ENCODE assay signal across 7 cellular contexts in the genomic region with DNA sequence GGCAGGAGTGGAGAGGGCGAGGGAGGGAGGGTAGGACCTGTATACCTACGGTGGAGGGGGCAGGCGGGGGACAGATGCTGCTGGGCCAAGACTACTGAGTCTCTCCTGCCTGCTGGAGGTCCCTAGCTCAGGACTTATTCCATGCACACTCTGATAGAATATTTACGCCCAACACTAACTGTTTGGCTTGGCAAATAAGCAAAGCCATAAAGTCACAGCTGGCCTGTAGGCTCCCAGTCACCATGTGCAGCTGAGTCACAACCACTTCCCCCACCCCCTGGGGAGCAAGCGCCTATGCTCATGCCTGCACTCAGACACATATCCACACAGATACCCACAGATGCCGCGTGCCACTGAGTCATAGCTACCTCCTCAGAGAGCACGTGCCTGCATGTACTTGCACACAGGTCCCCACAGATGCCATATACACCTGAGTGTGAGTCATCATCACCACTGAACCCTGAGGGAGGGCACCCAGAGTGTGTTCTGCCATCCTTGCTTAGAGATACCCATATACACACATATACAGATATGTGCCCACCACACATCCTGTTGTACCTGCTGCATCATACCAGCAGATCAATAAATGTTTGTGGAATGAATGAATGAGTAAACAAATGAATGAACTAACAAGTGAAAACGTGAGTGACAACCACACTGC.
DNase-seq lines count a peak whose midpoint lies in the region; ATAC-seq lines count a peak whose summit lies in the region.

No MANE protein-coding gene starts in this region.

- peak; percentile 78 for DNase-seq in NOMO-1 treated with dmso at 0.1 percent for 144 hours (lab: John Stamatoyannopoulos, UW; ENCODE audit: unreplicated experiment)
- peak; percentile 91 for DNase-seq in activated CD8-positive, alpha-beta memory T cell treated with anti-CD3 and anti-CD28 coated beads, Interleukin-2, amount 50 U/mL, for 4 hours
- peak; percentile 84 for DNase-seq in epidermal melanocyte (ENCODE audit: insufficient read length, low spot score)
- peak in 8 of 10 donors; percentile 13 to 89 (median 32) for DNase-seq in naive thymus-derived CD8-positive, alpha-beta T cell
- peak; percentile 93 for DNase-seq in stimulated activated naive B cell treated with anti-CD40 and anti-IgM and Interleukin-4, amounts not matched to agents 10 μg/mL and 1 μg/mL and 100 μg/mL, for 72 hours

- H3K9me3 Mint-ChIP-seq in naive thymus-derived CD8-positive, alpha-beta T cell: no peaks in the 10 kb centered on the region
- no peaks in the 10 kb centered on the region for H3K9me3 Mint-ChIP-seq in stimulated activated naive B cell treated with anti-CD40 and anti-IgM and Interleukin-4, amounts not matched to agents 10 μg/mL and 1 μg/mL and 100 μg/mL, for 72 hours

- peak overlapping the region in 8 of 10 donors; percentile 31 to 95 (median 82) for H3K27ac Mint-ChIP-seq in naive thymus-derived CD8-positive, alpha-beta T cell
- peak overlapping the region; percentile 98 for H3K27ac Mint-ChIP-seq in stimulated activated naive B cell treated with anti-CD40 and anti-IgM and Interleukin-4, amounts not matched to agents 10 μg/mL and 1 μg/mL and 100 μg/mL, for 72 hours

- peak overlapping the region; percentile 69 to 91 (median 82) for H3K4me3 Mint-ChIP-seq in naive thymus-derived CD8-positive, alpha-beta T cell
- peak overlapping the region; percentile 86 to 88 for H3K4me3 Mint-ChIP-seq in stimulated activated naive B cell treated with anti-CD40 and anti-IgM and Interleukin-4, amounts not matched to agents 10 μg/mL and 1 μg/mL and 100 μg/mL, for 72 hours

- H3K4me1 Mint-ChIP-seq in naive thymus-derived CD8-positive, alpha-beta T cell: peaks cover 13 to 46% (median 29%) of the 10 kb centered on the region in 4 donors
- peaks cover 70 to 81% of the 10 kb centered on the region in 2 donors for H3K4me1 Mint-ChIP-seq in stimulated activated naive B cell treated with anti-CD40 and anti-IgM and Interleukin-4, amounts not matched to agents 10 μg/mL and 1 μg/mL and 100 μg/mL, for 72 hours

- POLR2A ChIA-PET in naive thymus-derived CD8-positive, alpha-beta T cell (lab: Charles Lee): interaction anchor here (0.6 to 0.9 kb wide), 2 partner anchors 548 to 1049 kb away, joined by 3 read pairs; a partner anchor contains a TSS

- ATAC-seq in GM18508 (IDR thresholded peaks at IDR 0.05; ENCODE audit: insufficient read depth, unreplicated experiment) (peak; percentile 43), HG03108 (IDR thresholded peaks at IDR 0.05; ENCODE audit: unreplicated experiment) (peak; percentile 42)
- peak; percentile 41 to 67 for ATAC-seq in naive thymus-derived CD8-positive, alpha-beta T cell
- peak; percentile 81 to 82 for ATAC-seq in stimulated activated naive B cell treated with anti-CD40 and anti-IgM and Interleukin-4, amounts not matched to agents 10 μg/mL and 1 μg/mL and 100 μg/mL, for 72 hours (replicated peaks)

- no peaks in the 10 kb centered on the region for H3K27me3 Mint-ChIP-seq in naive thymus-derived CD8-positive, alpha-beta T cell
- no peaks in the 10 kb centered on the region for H3K27me3 Mint-ChIP-seq in stimulated activated naive B cell treated with anti-CD40 and anti-IgM and Interleukin-4, amounts not matched to agents 10 μg/mL and 1 μg/mL and 100 μg/mL, for 72 hours

- no peaks in the 10 kb centered on the region for H3K36me3 Mint-ChIP-seq in naive thymus-derived CD8-positive, alpha-beta T cell
- H3K36me3 Mint-ChIP-seq in stimulated activated naive B cell treated with anti-CD40 and anti-IgM and Interleukin-4, amounts not matched to agents 10 μg/mL and 1 μg/mL and 100 μg/mL, for 72 hours: peaks cover 13 to 37% of the 10 kb centered on the region in 2 donors

Comparison
In these comparisons a context has a peak if more than half of its experiments do, and no peak if none do; other contexts are left out.
1. Peak in every context shown above with its lines: DNase-seq and ATAC-seq.
2. DNase-seq: peak in every context shown above with its lines; median percentile 93 in stimulated activated naive B cell treated with anti-CD40 and anti-IgM and Interleukin-4, amounts not matched to agents 10 μg/mL and 1 μg/mL and 100 μg/mL, for 72 hours; 91 in activated CD8-positive, alpha-beta memory T cell treated with anti-CD3 and anti-CD28 coated beads, Interleukin-2, amount 50 U/mL, for 4 hours; 84 in epidermal melanocyte; 78 in NOMO-1 treated with dmso at 0.1 percent for 144 hours; 32 in naive thymus-derived CD8-positive, alpha-beta T cell.